In the genomic region with DNA sequence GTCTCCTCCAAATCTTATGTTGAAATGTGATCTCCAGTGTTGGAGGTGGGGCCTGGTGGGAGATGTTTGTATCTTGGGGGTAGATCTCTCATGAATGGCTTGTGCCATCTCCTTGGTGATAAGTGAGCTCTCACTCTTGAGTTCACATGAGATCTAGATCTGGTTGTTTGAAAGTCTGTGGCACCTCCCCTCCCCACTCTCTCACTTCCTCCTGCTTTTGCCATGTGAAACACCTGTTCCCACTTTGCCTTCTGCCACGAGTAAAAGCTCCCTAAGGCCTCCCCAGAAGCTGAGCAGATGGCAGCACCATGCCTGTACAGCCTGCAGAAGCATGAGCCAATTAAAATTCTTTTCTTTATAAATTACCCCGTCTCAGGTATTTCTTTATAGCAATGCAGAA, we compare ENCODE assay signal across 24 cellular contexts. TPM values are rescaled to one million over a fixed set of nuclear protein-coding genes. Genes with fewer than 3 reads are reported as not detected.
"Had no signal": no experiment of that assay in that cellular context is flagged by ENCODE, and none has a peak within 500 bp of the region (broad histone marks: within the 10 kb centered on the region; RNA-seq: fewer than 3 reads in every experiment).

No MANE protein-coding gene starts in this region.

- ATAC-seq: esophagus mucosa; naive thymus-derived CD8-positive, alpha-beta T cell had no signal

- H3K4me2 ChIP-seq: hepatocyte had no signal

- H3K9me3 ChIP-seq: left ventricle myocardium inferior, ovary, prostate gland, testis, uterus had no signal

- DNase-seq: activated CD4-positive, alpha-beta T cell treated with anti-CD3 and anti-CD28 coated beads for 1 hour; activated gamma-delta T cell treated with Interleukin-2 at 50 U/mL for 16 hours; activated T-cell treated with anti-CD3 and anti-CD28 coated beads, Interleukin-2, amount 50 U/mL, for 1 hour; aorta; brain microvascular endothelial cell; central memory CD4-positive, alpha-beta T cell; effector memory CD4-positive, alpha-beta T cell; foreskin melanocyte; kidney glomerular epithelial cell; left ventricle myocardium inferior; naive thymus-derived CD8-positive, alpha-beta T cell; ovary; stimulated activated CD4-positive, alpha-beta T cell treated with anti-CD3 and anti-CD28 coated beads, Interleukin-2, amount 100 ng/mL, for 48 hours; stimulated activated naive CD4-positive, alpha-beta T cell; testis; trophoblast cell; uterus had no signal

- FAIRE-seq: colon, endothelial cell of umbilical vein had no signal

- H3K27me3 ChIP-seq: brain microvascular endothelial cell, hepatocyte, ovary, testis, uterus had no signal

- H3K4me1 ChIP-seq: left ventricle myocardium inferior, prostate gland, testis, uterus had no signal

- H3K27ac ChIP-seq: brain microvascular endothelial cell, hepatocyte, left ventricle myocardium inferior, ovary, prostate gland, testis, uterus had no signal

- H3K79me2 ChIP-seq: hepatocyte had no signal

- H3K36me3 ChIP-seq: brain microvascular endothelial cell, left ventricle myocardium inferior, ovary, prostate gland, uterus had no signal

- H3K4me3 ChIP-seq: hepatocyte, left ventricle myocardium inferior, ovary, prostate gland, testis, uterus had no signal

- H2AFZ ChIP-seq: hepatocyte had no signal

RNA-seq across cellular contexts. Expression of a gene that starts 23.5 kb away (rescaled TPM):
- total RNA-seq: aorta; dermis microvascular lymphatic vessel endothelial cell; endothelial cell of umbilical vein; esophagus mucosa; left ventricle myocardium inferior; lung microvascular endothelial cell; naive thymus-derived CD8-positive, alpha-beta T cell had no signal
- polyA plus RNA-seq: endothelial cell of umbilical vein; hepatocyte; naive thymus-derived CD8-positive, alpha-beta T cell had no signal
